ENCODE assay signal across 25 cellular contexts in the genomic region with DNA sequence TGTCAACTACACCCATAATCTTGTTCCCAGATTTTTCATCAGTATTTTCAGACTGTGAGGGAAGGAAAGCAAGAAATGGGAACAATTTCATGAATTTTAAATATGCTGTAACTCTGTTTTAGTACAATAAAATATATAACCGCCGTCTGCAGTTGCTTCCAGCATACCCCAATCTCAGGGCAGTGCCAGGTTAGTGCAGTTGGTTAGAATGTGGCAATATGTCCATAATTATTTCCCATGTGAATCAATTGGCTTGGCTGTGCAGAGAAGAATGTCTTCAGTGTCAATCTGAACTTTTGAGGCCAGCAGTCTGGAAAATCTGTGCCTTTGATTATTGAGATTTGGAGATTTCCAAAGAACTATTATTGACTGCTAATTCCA.
"Had no signal": no experiment of that assay in that cellular context is flagged by ENCODE, and none has a peak within 500 bp of the region (broad histone marks: within the 10 kb centered on the region; RNA-seq: fewer than 3 reads in every experiment).

No MANE protein-coding gene starts in this region.

- H3K27ac ChIP-seq: brain microvascular endothelial cell, cardiac muscle cell, Peyer's patch, RWPE1, SJCRH30 had no signal

- ATAC-seq: activated CD8-positive, alpha-beta memory T cell treated with anti-CD3 and anti-CD28 coated beads, Interleukin-2, amount 10 ng/mL, durations not matched to agents 7 days and 5 days; WTC11 had no signal

- H3K27me3 ChIP-seq: brain microvascular endothelial cell, cardiac muscle cell, Peyer's patch, SJCRH30 had no signal

- H3K4me3 Mint-ChIP-seq: activated CD4-positive, alpha-beta T cell treated with anti-CD3 and anti-CD28 coated beads, Interleukin-2, amount 10 ng/mL, durations not matched to agents 24 days and 14 days; activated CD8-positive, alpha-beta memory T cell treated with anti-CD3 and anti-CD28 coated beads, Interleukin-2, amount 10 ng/mL, durations not matched to agents 7 days and 5 days; activated T-cell treated with anti-CD3 and anti-CD28 coated beads, Interleukin-2, amount 50 U/mL, for 24 hours; activated T-helper 1 cell treated with anti-CD3 and anti-CD28 coated beads, Interleukin-12 subunit alpha, Interleukin-12 subunit beta, Interleukin-2, Interleukin-4 antibody, amounts not matched to agents 30 ng/mL and 10 ng/mL and 1 ng/mL, durations not matched to agents 14 hours and 24 hours and 36 hours; T-helper 1 cell treated with Interleukin-12 subunit alpha and Interleukin-12 subunit beta and Interleukin-4 antibody, amounts not matched to agents 30 μg/mL and 1 μg/mL, for 36 hours; WTC11 had no signal

- H3K9me3 Mint-ChIP-seq: activated CD4-positive, alpha-beta T cell treated with anti-CD3 and anti-CD28 coated beads, Interleukin-2, amount 10 ng/mL, durations not matched to agents 24 days and 14 days; activated naive CD4-positive, alpha-beta T cell treated with anti-CD3 and anti-CD28 coated beads, Interleukin-2, amount 50 U/mL, for 72 hours; activated T-cell treated with anti-CD3 and anti-CD28 coated beads, Interleukin-2, amount 50 U/mL, for 24 hours; activated T-helper 1 cell treated with anti-CD3 and anti-CD28 coated beads, Interleukin-12 subunit alpha, Interleukin-12 subunit beta, Interleukin-2, Interleukin-4 antibody, amounts not matched to agents 30 ng/mL and 10 ng/mL and 1 ng/mL, durations not matched to agents 14 hours and 24 hours and 36 hours; T-helper 1 cell treated with Interleukin-12 subunit alpha and Interleukin-12 subunit beta and Interleukin-4 antibody, amounts not matched to agents 30 μg/mL and 1 μg/mL, for 36 hours; WTC11 had no signal

- H3K4me3 ChIP-seq: cardiac muscle cell, Peyer's patch, SJCRH30 had no signal

- H3K9me3 ChIP-seq: Peyer's patch, SJCRH30 had no signal

- H3K4me1 ChIP-seq: SJCRH30 had no signal

- H3K27ac Mint-ChIP-seq: activated CD4-positive, alpha-beta T cell treated with anti-CD3 and anti-CD28 coated beads, Interleukin-2, amount 10 ng/mL, durations not matched to agents 24 days and 14 days; activated CD8-positive, alpha-beta memory T cell treated with anti-CD3 and anti-CD28 coated beads, Interleukin-2, amount 10 ng/mL, durations not matched to agents 7 days and 5 days; activated naive CD4-positive, alpha-beta T cell treated with anti-CD3 and anti-CD28 coated beads, Interleukin-2, amount 50 U/mL, for 72 hours; activated T-cell treated with anti-CD3 and anti-CD28 coated beads, Interleukin-2, amount 50 U/mL, for 24 hours; activated T-helper 1 cell treated with anti-CD3 and anti-CD28 coated beads, Interleukin-12 subunit alpha, Interleukin-12 subunit beta, Interleukin-2, Interleukin-4 antibody, amounts not matched to agents 30 ng/mL and 10 ng/mL and 1 ng/mL, durations not matched to agents 14 hours and 24 hours and 36 hours; T-helper 1 cell treated with Interleukin-12 subunit alpha and Interleukin-12 subunit beta and Interleukin-4 antibody, amounts not matched to agents 30 μg/mL and 1 μg/mL, for 36 hours; WTC11 had no signal

- H3K36me3 ChIP-seq: brain microvascular endothelial cell, cardiac muscle cell, Peyer's patch, SJCRH30 had no signal

- H3K36me3 Mint-ChIP-seq: activated CD8-positive, alpha-beta memory T cell treated with anti-CD3 and anti-CD28 coated beads, Interleukin-2, amount 10 ng/mL, durations not matched to agents 7 days and 5 days; WTC11 had no signal

- H3K27me3 Mint-ChIP-seq: activated CD8-positive, alpha-beta memory T cell treated with anti-CD3 and anti-CD28 coated beads, Interleukin-2, amount 10 ng/mL, durations not matched to agents 7 days and 5 days had no signal

- DNase-seq: activated CD4-positive, alpha-beta T cell treated with anti-CD3 and anti-CD28 coated beads, Interleukin-2, amount 10 ng/mL, durations not matched to agents 24 days and 14 days; activated CD4-positive, alpha-beta T cell treated with anti-CD3 and anti-CD28 coated beads, Interleukin-2, amount 50 U/mL, for 48 hours; activated CD4-positive, CD25-positive, alpha-beta regulatory T cell treated with anti-CD3 and anti-CD28 coated beads, Interleukin-2, amount 50 U/mL, for 72 hours; activated CD8-positive, alpha-beta memory T cell treated with anti-CD3 and anti-CD28 coated beads, Interleukin-2, amount 10 ng/mL, durations not matched to agents 7 days and 5 days; activated effector memory CD4-positive, alpha-beta T cell treated with anti-CD3 and anti-CD28 coated beads, Interleukin-2, amount 50 U/mL, for 16 hours; activated naive CD4-positive, alpha-beta T cell treated with Interleukin-2 at 50 U/mL for 16 hours; activated T-cell treated with anti-CD3 and anti-CD28 coated beads, Interleukin-2, amount 50 U/mL, for 24 hours; brain microvascular endothelial cell; Kasumi-1; NCI-H1105 treated with DMSO at 0.1 percent for 48 hours; NCI-H1436 treated with DMSO at 0.1 percent for 48 hours; NCI-H187; NCI-H2081; NCI-H510A treated with DMSO at 0.1 percent for 48 hours; NCI-H69; NK-92 treated with Interleukin-12 subunit alpha and Interleukin-12 subunit beta, amount 100 ng/mL, for 24 hours; Peyer's patch; Right ventricle myocardium superior; SJCRH30 had no signal
